Comparison of ENCODE assay signal across 19 cellular contexts in the genomic region with DNA sequence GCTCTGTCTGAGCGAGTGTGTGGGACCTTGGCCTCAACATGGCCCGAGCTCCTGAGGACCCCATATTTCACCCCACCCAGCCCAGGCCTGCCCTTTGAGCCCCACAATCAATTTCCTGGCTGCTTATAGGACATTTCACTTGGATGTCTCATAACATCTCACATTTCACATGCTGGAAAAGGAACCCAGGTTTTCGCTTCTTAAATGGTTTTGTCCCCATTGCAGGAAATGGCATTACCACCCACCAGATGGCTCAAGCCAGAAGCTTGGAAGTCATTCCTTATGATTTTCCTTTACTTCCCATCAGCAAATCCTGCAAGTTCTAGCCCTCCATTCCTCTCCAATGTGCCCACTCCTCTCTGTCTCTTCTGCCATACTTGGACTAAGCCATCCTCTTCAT. TPM values are rescaled to one million over a fixed set of nuclear protein-coding genes. Genes with fewer than 3 reads are reported as not detected.
DNase-seq lines count a peak whose midpoint lies in the region; ATAC-seq, FAIRE-seq and TF ChIP-seq lines count a peak whose summit lies in the region.
"Had no signal": no experiment of that assay in that cellular context is flagged by ENCODE, and none has a peak within 500 bp of the region (broad histone marks: within the 10 kb centered on the region; RNA-seq: fewer than 3 reads in every experiment).

No MANE protein-coding gene starts in this region.

- H3K27me3 ChIP-seq in Caco-2 (replicated peaks; ENCODE audit: control insufficient read depth, insufficient read depth, low read length) (no peaks in the 10 kb centered on the region), colonic mucosa (no peaks in the 10 kb centered on the region)
- H3K27me3 ChIP-seq: Peyer's patch had no signal

- no peak for TF ChIP-seq POLR2A in A549 (IDR thresholded peaks at IDR 0.05; ENCODE audit: low read length)

- BruUV-seq in Caco-2 (replicated peaks; lab: Mats Ljungman, UMichigan), result no TSS peak

- no peaks in the 10 kb centered on the region for H3K9me3 ChIP-seq in A549
- no peaks in the 10 kb centered on the region for H3K9me3 ChIP-seq in Caco-2
- no peaks in the 10 kb centered on the region for H3K9me3 ChIP-seq in colonic mucosa
- H3K9me3 ChIP-seq: Peyer's patch had no signal

- no peak for TF ChIP-seq CTCF in A549 (IDR thresholded peaks at IDR 0.05)
- TF ChIP-seq CTCF in Caco-2 (IDR thresholded peaks at IDR 0.05; ENCODE audit: insufficient read depth in 1 of 2, low read depth in 1 of 2, low read length in 1 of 2, severe bottlenecking in 1 of 2, unreplicated experiment in 1 of 2), result no peak
- no peak for TF ChIP-seq CTCF in colonic mucosa (IDR thresholded peaks at IDR 0.05)
- TF ChIP-seq CTCF in osteocyte (IDR thresholded peaks at IDR 0.05), result no peak

- POLR2A ChIA-PET in A549 (lab: Yijun Ruan, JAX), result interaction anchor here (0.6 kb wide), 1 partner anchor 147 kb away, joined by 4 read pairs; no protein-coding TSS in a partner anchor
- POLR2A ChIA-PET in Caco-2 (lab: Charles Lee), result no interaction called here

- intact Hi-C loops in Caco-2 (cut with micrococcal nuclease; ENCODE audit: unreplicated experiment), result no loop called here
- intact Hi-C loops in colonic mucosa (cut with DNase I), result no loop called here

- H3K4me1 ChIP-seq in A549 (peaks cover 50% of the 10 kb centered on the region), Caco-2 (peaks cover 26% of the 10 kb centered on the region), colonic mucosa (no peaks in the 10 kb centered on the region)

- H3K4me1 Mint-ChIP-seq in Caco-2 (ENCODE audit: low read depth, unreplicated experiment) (peaks cover 16% of the 10 kb centered on the region), osteocyte (ENCODE audit: unreplicated experiment) (peaks cover 74% of the 10 kb centered on the region)

- no peak overlapping the region for H3K4me2 ChIP-seq in A549

- H3K27ac Mint-ChIP-seq in Caco-2 (ENCODE audit: unreplicated experiment) (peak overlapping the region; percentile 16), osteocyte (ENCODE audit: unreplicated experiment) (peak overlapping the region; percentile 50)
- H3K27ac Mint-ChIP-seq: HFFc6 had no signal

- no peaks in the 10 kb centered on the region for H3K9me3 Mint-ChIP-seq in Caco-2 (ENCODE audit: unreplicated experiment)
- H3K9me3 Mint-ChIP-seq in osteocyte (ENCODE audit: unreplicated experiment), result no peaks in the 10 kb centered on the region
- H3K9me3 Mint-ChIP-seq: HFFc6 had no signal

- no peak overlapping the region for H3K4me3 ChIP-seq in A549
- H3K4me3 ChIP-seq in Caco-2 (ENCODE audit: low read depth, low read length), result no peak overlapping the region
- H3K4me3 ChIP-seq in colonic mucosa, result no peak overlapping the region
- H3K4me3 ChIP-seq: Peyer's patch had no signal

- H3K36me3 ChIP-seq in Caco-2 (ENCODE audit: control insufficient read depth, insufficient read depth, low read length) (no peaks in the 10 kb centered on the region), colonic mucosa (no peaks in the 10 kb centered on the region)
- H3K36me3 ChIP-seq: Peyer's patch had no signal

- H3K27me3 Mint-ChIP-seq in Caco-2 (ENCODE audit: insufficient read depth, unreplicated experiment) (no peaks in the 10 kb centered on the region), osteocyte (ENCODE audit: unreplicated experiment) (no peaks in the 10 kb centered on the region)

- peak overlapping the region in 1 of 2 experiments; percentile 27; a peak in 2 of 6 replicates for H3K27ac ChIP-seq in A549
- no peak overlapping the region for H3K27ac ChIP-seq in colonic mucosa
- H3K27ac ChIP-seq: C4-2B, Peyer's patch had no signal

- peak; percentile 7 for FAIRE-seq in A549 (lab: Jason Lieb, UNC)
- FAIRE-seq: H54, HepG2 had no signal

- CTCF ChIA-PET in A549 (lab: Yijun Ruan, JAX), result interaction anchor here (0.7 to 2.2 kb wide), 9 partner anchors 9 to 220 kb away, joined by 3 to 7 read pairs (median 3); a partner anchor contains a TSS
- CTCF ChIA-PET in Caco-2 (lab: Charles Lee), result no interaction called here

- no peak overlapping the region for H3K4me3 Mint-ChIP-seq in Caco-2 (ENCODE audit: unreplicated experiment)
- H3K4me3 Mint-ChIP-seq in osteocyte (ENCODE audit: unreplicated experiment), result no peak overlapping the region
- H3K4me3 Mint-ChIP-seq: HFFc6 had no signal

- H3K36me3 Mint-ChIP-seq in Caco-2 (ENCODE audit: insufficient read depth, unreplicated experiment), result peaks cover 7% of the 10 kb centered on the region
- H3K36me3 Mint-ChIP-seq in osteocyte (ENCODE audit: unreplicated experiment), result peaks cover 57% of the 10 kb centered on the region

- no peak for TF ChIP-seq RAD21 in A549 (conservative IDR thresholded peaks at IDR 0.05 in 1 of 2, IDR thresholded peaks at IDR 0.05 in 1 of 2)

- DNase-seq in A549 (ENCODE audit: low read depth in 1 of 2, low spot score in 1 of 2) (no peak), Caco-2 (no peak), colonic mucosa (peak; percentile 6), osteocyte (ENCODE audit: extremely low spot score, unreplicated experiment) (peak; percentile 46), epidermal melanocyte (ENCODE audit: insufficient read length, low spot score) (no peak), NCI-H187 (lab: John Stamatoyannopoulos, UW) (no peak), A172 (ENCODE audit: low spot score) (no peak)
- DNase-seq: AML-193; DMS79 treated with DMSO at 0.1 percent for 48 hours; HFFc6; KG1; NCI-H1105 treated with DMSO at 0.1 percent for 48 hours; NCI-H1694; NK-92 treated with Interleukin-12 subunit alpha and Interleukin-12 subunit beta, amount 100 ng/mL, for 24 hours had no signal

- no peak overlapping the region for H3K9ac ChIP-seq in colonic mucosa (ENCODE audit: low read depth in 2 of 2, low read length in 2 of 2)

- 66% methylated on average over 3 of the region's 3 CpGs for WGBS in A549 (ENCODE audit: missing lambda C conversion rate)

- no peak for TF ChIP-seq EP300 in A549 (IDR thresholded peaks at IDR 0.05)

- ATAC-seq in A549, result no peak
- ATAC-seq: HepG2, Right ventricle myocardium inferior had no signal

TF ChIP-seq in A549, 52 proteins besides CTCF, POLR2A, EP300 and RAD21 (continues in another document):
- no peak for TF ChIP-seq JUNB (IDR thresholded peaks at IDR 0.05)
- TF ChIP-seq RARB (CRISPR knock-in tag; IDR thresholded peaks at IDR 0.05), result no peak
- no peak for TF ChIP-seq ZFP36 (IDR thresholded peaks at IDR 0.05; ENCODE audit: borderline replicate concordance, partially characterized antibody)
- TF ChIP-seq, protein P1, sequence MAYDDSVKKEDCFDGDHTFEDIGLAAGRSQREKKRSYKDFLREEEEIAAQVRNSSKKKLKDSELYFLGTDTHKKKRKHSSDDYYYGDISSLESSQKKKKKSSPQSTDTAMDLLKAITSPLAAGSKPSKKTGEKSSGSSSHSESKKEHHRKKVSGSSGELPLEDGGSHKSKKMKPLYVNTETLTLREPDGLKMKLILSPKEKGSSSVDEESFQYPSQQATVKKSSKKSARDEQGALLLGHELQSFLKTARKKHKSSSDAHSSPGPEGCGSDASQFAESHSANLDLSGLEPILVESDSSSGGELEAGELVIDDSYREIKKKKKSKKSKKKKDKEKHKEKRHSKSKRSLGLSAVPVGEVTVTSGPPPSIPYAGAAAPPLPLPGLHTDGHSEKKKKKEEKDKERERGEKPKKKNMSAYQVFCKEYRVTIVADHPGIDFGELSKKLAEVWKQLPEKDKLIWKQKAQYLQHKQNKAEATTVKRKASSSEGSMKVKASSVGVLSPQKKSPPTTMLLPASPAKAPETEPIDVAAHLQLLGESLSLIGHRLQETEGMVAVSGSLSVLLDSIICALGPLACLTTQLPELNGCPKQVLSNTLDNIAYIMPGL (CRISPR knock-in tag; IDR thresholded peaks at IDR 0.05; ENCODE audit: borderline replicate concordance), result no peak
- TF ChIP-seq CBX8 (IDR thresholded peaks at IDR 0.05), result no peak
- TF ChIP-seq, protein P2, sequence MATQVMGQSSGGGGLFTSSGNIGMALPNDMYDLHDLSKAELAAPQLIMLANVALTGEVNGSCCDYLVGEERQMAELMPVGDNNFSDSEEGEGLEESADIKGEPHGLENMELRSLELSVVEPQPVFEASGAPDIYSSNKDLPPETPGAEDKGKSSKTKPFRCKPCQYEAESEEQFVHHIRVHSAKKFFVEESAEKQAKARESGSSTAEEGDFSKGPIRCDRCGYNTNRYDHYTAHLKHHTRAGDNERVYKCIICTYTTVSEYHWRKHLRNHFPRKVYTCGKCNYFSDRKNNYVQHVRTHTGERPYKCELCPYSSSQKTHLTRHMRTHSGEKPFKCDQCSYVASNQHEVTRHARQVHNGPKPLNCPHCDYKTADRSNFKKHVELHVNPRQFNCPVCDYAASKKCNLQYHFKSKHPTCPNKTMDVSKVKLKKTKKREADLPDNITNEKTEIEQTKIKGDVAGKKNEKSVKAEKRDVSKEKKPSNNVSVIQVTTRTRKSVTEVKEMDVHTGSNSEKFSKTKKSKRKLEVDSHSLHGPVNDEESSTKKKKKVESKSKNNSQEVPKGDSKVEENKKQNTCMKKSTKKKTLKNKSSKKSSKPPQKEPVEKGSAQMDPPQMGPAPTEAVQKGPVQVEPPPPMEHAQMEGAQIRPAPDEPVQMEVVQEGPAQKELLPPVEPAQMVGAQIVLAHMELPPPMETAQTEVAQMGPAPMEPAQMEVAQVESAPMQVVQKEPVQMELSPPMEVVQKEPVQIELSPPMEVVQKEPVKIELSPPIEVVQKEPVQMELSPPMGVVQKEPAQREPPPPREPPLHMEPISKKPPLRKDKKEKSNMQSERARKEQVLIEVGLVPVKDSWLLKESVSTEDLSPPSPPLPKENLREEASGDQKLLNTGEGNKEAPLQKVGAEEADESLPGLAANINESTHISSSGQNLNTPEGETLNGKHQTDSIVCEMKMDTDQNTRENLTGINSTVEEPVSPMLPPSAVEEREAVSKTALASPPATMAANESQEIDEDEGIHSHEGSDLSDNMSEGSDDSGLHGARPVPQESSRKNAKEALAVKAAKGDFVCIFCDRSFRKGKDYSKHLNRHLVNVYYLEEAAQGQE (IDR thresholded peaks at IDR 0.05), result no peak
- TF ChIP-seq KDM5A (IDR thresholded peaks at IDR 0.05), result no peak
- no peak for TF ChIP-seq HEYL (CRISPR knock-in tag; IDR thresholded peaks at IDR 0.05)

RNA-seq across cellular contexts. Expression of a gene that starts 14.9 kb away (rescaled TPM):
- polyA plus RNA-seq in A549 (2011; rRNA removed) (8.3 and 13.2 TPM in 2 replicates), A549 (2017; fragmentation: RNase III; extraction: RNeasy Plus Mini Kit Qiagen cat#74134 plus additional on column Dnase treatment) (10.1 to 22.0 TPM (median 17.2 TPM) in 3 replicates)
- 3.6 and 5.5 TPM in 2 replicates for polyA plus RNA-seq in A549 (2012; cell fraction: cytosol; rRNA removed)
- polyA plus RNA-seq in A549 (2012; cell fraction: nucleus; rRNA removed), result 14.2 and 15.0 TPM in 2 replicates
- 19.0 and 22.2 TPM in 2 replicates for polyA minus RNA-seq in A549 (2011; rRNA and poly(A)+ RNA removed)
- total RNA-seq in Caco-2 (2022) (0.18 TPM in 1 of 2 replicates, not detected in the other), colonic mucosa (1 to 10 TPM; 2.4 to 4.1 TPM), osteocyte (1,149 and 1,161 TPM in 2 replicates)
- 0.72 and 1.9 TPM in 2 replicates for total RNA-seq in A172 (2014; rRNA removed; shearing (Covaris generic))
- total RNA-seq: HepG2 had no signal
- polyA plus RNA-seq: HepG2 had no signal

Comparison
In these comparisons a context has a peak if more than half of its experiments do, and no peak if none do; other contexts are left out.
1. DNase-seq: peak in colonic mucosa (single experiment) and osteocyte (single experiment); none in A549 (0 of 2), Caco-2 (0 of 2), epidermal melanocyte (single experiment), NCI-H187 (0 of 2) and A172 (single experiment).
2. RNA of a gene that starts 14.9 kb away (total RNA-seq): 1,149 to 1,161 TPM in osteocyte; 2.4 to 4.1 TPM in colonic mucosa, 0.72 to 1.9 TPM in A172 and 0.18 TPM in Caco-2; every median in the first group is over 100 times any median in the second.